In the genomic region with DNA sequence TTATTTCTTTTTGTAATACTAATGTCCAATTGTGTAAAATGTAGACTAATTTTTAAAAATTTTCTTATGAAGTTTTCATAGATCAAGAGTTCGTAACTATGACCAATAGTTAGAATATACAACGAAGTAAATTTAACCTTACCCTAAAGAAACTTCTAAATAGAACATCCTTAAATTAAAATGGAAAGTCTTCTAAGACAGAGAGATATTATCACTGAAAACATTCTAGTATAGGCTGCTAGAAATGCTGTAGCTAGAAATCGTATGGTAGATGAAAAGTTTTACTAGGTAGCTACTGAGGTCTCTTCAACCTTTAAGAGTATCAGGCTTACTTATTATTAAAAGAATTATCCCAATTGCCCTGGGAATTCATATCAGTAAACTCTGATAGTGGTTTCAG, we compare ENCODE assay signal across 38 cellular contexts. TPM values are rescaled to one million over a fixed set of nuclear protein-coding genes. Genes with fewer than 3 reads are reported as not detected.
"Had no signal": no experiment of that assay in that cellular context is flagged by ENCODE, and none has a peak within 500 bp of the region (broad histone marks: within the 10 kb centered on the region; RNA-seq: fewer than 3 reads in every experiment).

No MANE protein-coding gene starts in this region.

- H3K4me3 Mint-ChIP-seq: activated CD4-positive, alpha-beta memory T cell treated with anti-CD3 and anti-CD28 coated beads, Interleukin-2, amount 10 ng/mL, durations not matched to agents 7 days and 5 days; activated CD4-positive, alpha-beta T cell treated with anti-CD3 and anti-CD28 coated beads, Interleukin-2, amount 10 ng/mL, durations not matched to agents 7 days and 5 days; activated naive CD4-positive, alpha-beta T cell treated with anti-CD3 and anti-CD28 coated beads for 36 hours; activated naive CD4-positive, alpha-beta T cell treated with anti-CD3 and anti-CD28 coated beads, Interleukin-2, amount 50 U/mL, for 24 hours; activated naive CD8-positive, alpha-beta T cell treated with anti-CD3 and anti-CD28 coated beads for 36 hours; activated naive CD8-positive, alpha-beta T cell treated with anti-CD3 and anti-CD28 coated beads, Interleukin-2, amount 50 U/mL, for 24 hours; activated T-cell treated with anti-CD3 and anti-CD28 coated beads, Interleukin-2, amount 50 U/mL, for 4 hours; activated T-helper 1 cell treated with anti-CD3 and anti-CD28 coated beads, Interleukin-12 subunit alpha, Interleukin-12 subunit beta, Interleukin-2, Interleukin-4 antibody, amounts not matched to agents 30 ng/mL and 10 ng/mL and 1 ng/mL, durations not matched to agents 14 hours and 24 hours and 36 hours; dendritic cell treated with granulocyte-macrophage colony-stimulating factor and Interleukin-4, amounts not matched to agents 40 ng/mL and 50 ng/mL, for 4 days; endodermal cell; T-helper 17 cell; T-helper 2 cell treated with Interferon-gamma antibody and Interleukin-4, amounts not matched to agents 5 μg/mL and 100 μg/mL, for 36 hours had no signal

- H3K27ac Mint-ChIP-seq: activated CD4-positive, alpha-beta memory T cell treated with anti-CD3 and anti-CD28 coated beads, Interleukin-2, amount 10 ng/mL, durations not matched to agents 7 days and 5 days; activated CD4-positive, alpha-beta T cell treated with anti-CD3 and anti-CD28 coated beads, Interleukin-2, amount 10 ng/mL, durations not matched to agents 7 days and 5 days; activated naive CD4-positive, alpha-beta T cell treated with anti-CD3 and anti-CD28 coated beads for 36 hours; activated naive CD4-positive, alpha-beta T cell treated with anti-CD3 and anti-CD28 coated beads, Interleukin-2, amount 50 U/mL, for 24 hours; activated naive CD8-positive, alpha-beta T cell treated with anti-CD3 and anti-CD28 coated beads for 36 hours; activated naive CD8-positive, alpha-beta T cell treated with anti-CD3 and anti-CD28 coated beads, Interleukin-2, amount 50 U/mL, for 24 hours; activated T-helper 1 cell treated with anti-CD3 and anti-CD28 coated beads, Interleukin-12 subunit alpha, Interleukin-12 subunit beta, Interleukin-2, Interleukin-4 antibody, amounts not matched to agents 30 ng/mL and 10 ng/mL and 1 ng/mL, durations not matched to agents 14 hours and 24 hours and 36 hours; activated T-helper 2 cell treated with anti-CD3 and anti-CD28 coated beads, Interferon-gamma antibody, Interleukin-2, Interleukin-4, amounts not matched to agents 10 μg/mL and 5 μg/mL and 100 μg/mL, durations not matched to agents 14 hours and 24 hours and 36 hours; dendritic cell treated with granulocyte-macrophage colony-stimulating factor and Interleukin-4, amounts not matched to agents 40 ng/mL and 50 ng/mL, for 4 days; endodermal cell; T-helper 17 cell; T-helper 2 cell treated with Interferon-gamma antibody and Interleukin-4, amounts not matched to agents 5 μg/mL and 100 μg/mL, for 36 hours had no signal

- ATAC-seq: activated naive CD8-positive, alpha-beta T cell treated with anti-CD3 and anti-CD28 coated beads, Interleukin-2, amount 50 U/mL, for 24 hours; activated T-cell treated with anti-CD3 and anti-CD28 coated beads, Interleukin-2, amount 50 U/mL, for 4 hours; body of pancreas; gastroesophageal sphincter; heart right ventricle; T-helper 17 cell had no signal

- H3K36me3 ChIP-seq: adrenal gland, esophagus muscularis mucosa, gastroesophageal sphincter, heart right ventricle, WERI-Rb-1 had no signal

- H3K9me3 ChIP-seq: adrenal gland, body of pancreas, esophagus muscularis mucosa, gastroesophageal sphincter, heart right ventricle had no signal

- H3K4me1 ChIP-seq: adrenal gland, body of pancreas, esophagus muscularis mucosa, gastroesophageal sphincter, heart right ventricle had no signal

- H3K27me3 Mint-ChIP-seq: activated naive CD8-positive, alpha-beta T cell treated with anti-CD3 and anti-CD28 coated beads, Interleukin-2, amount 50 U/mL, for 24 hours; dendritic cell treated with granulocyte-macrophage colony-stimulating factor and Interleukin-4, amounts not matched to agents 40 ng/mL and 50 ng/mL, for 4 days had no signal

- H3K4me3 ChIP-seq: adrenal gland, body of pancreas, coronary artery, dorsolateral prefrontal cortex, esophagus muscularis mucosa, gastroesophageal sphincter, heart right ventricle had no signal

- H3K9me3 Mint-ChIP-seq: activated CD4-positive, alpha-beta memory T cell treated with anti-CD3 and anti-CD28 coated beads, Interleukin-2, amount 10 ng/mL, durations not matched to agents 7 days and 5 days; activated CD4-positive, alpha-beta T cell treated with anti-CD3 and anti-CD28 coated beads, Interleukin-2, amount 10 ng/mL, durations not matched to agents 7 days and 5 days; activated naive CD4-positive, alpha-beta T cell treated with anti-CD3 and anti-CD28 coated beads for 36 hours; activated naive CD4-positive, alpha-beta T cell treated with anti-CD3 and anti-CD28 coated beads, Interleukin-2, amount 50 U/mL, for 24 hours; activated naive CD8-positive, alpha-beta T cell treated with anti-CD3 and anti-CD28 coated beads for 36 hours; activated naive CD8-positive, alpha-beta T cell treated with anti-CD3 and anti-CD28 coated beads, Interleukin-2, amount 50 U/mL, for 24 hours; activated T-cell treated with anti-CD3 and anti-CD28 coated beads, Interleukin-2, amount 50 U/mL, for 4 hours; activated T-helper 1 cell treated with anti-CD3 and anti-CD28 coated beads, Interleukin-12 subunit alpha, Interleukin-12 subunit beta, Interleukin-2, Interleukin-4 antibody, amounts not matched to agents 30 ng/mL and 10 ng/mL and 1 ng/mL, durations not matched to agents 14 hours and 24 hours and 36 hours; activated T-helper 2 cell treated with anti-CD3 and anti-CD28 coated beads, Interferon-gamma antibody, Interleukin-2, Interleukin-4, amounts not matched to agents 10 μg/mL and 5 μg/mL and 100 μg/mL, durations not matched to agents 14 hours and 24 hours and 36 hours; dendritic cell treated with granulocyte-macrophage colony-stimulating factor and Interleukin-4, amounts not matched to agents 40 ng/mL and 50 ng/mL, for 4 days; endodermal cell; T-helper 2 cell treated with Interferon-gamma antibody and Interleukin-4, amounts not matched to agents 5 μg/mL and 100 μg/mL, for 36 hours had no signal

- H3K4me1 Mint-ChIP-seq: activated CD4-positive, alpha-beta memory T cell treated with anti-CD3 and anti-CD28 coated beads, Interleukin-2, amount 10 ng/mL, durations not matched to agents 7 days and 5 days had no signal

- H3K36me3 Mint-ChIP-seq: activated naive CD4-positive, alpha-beta T cell treated with anti-CD3 and anti-CD28 coated beads, Interleukin-2, amount 50 U/mL, for 24 hours; activated naive CD8-positive, alpha-beta T cell treated with anti-CD3 and anti-CD28 coated beads for 36 hours had no signal

- DNase-seq: activated CD4-positive, alpha-beta memory T cell treated with anti-CD3 and anti-CD28 coated beads, Interleukin-2, amount 10 ng/mL, durations not matched to agents 7 days and 5 days; activated CD4-positive, alpha-beta T cell treated with anti-CD3 and anti-CD28 coated beads for 4 hours; activated CD4-positive, alpha-beta T cell treated with anti-CD3 and anti-CD28 coated beads, Interleukin-2, amount 10 ng/mL, durations not matched to agents 7 days and 5 days; activated CD4-positive, alpha-beta T cell treated with anti-CD3 and anti-CD28 coated beads, Interleukin-2, amount 50 U/mL, for 4 hours; activated CD4-positive, CD25-positive, alpha-beta regulatory T cell; activated CD4-positive, CD25-positive, alpha-beta regulatory T cell treated with anti-CD3 and anti-CD28 coated beads, Interleukin-2, amount 50 U/mL, for 72 hours; activated CD8-positive, alpha-beta memory T cell treated with anti-CD3 and anti-CD28 coated beads for 24 hours; activated effector memory CD4-positive, alpha-beta T cell treated with anti-CD3 and anti-CD28 coated beads, Interleukin-2, amount 50 U/mL, for 16 hours; activated naive CD4-positive, alpha-beta T cell treated with anti-CD3 and anti-CD28 coated beads for 36 hours; activated naive CD8-positive, alpha-beta T cell treated with anti-CD3 and anti-CD28 coated beads for 36 hours; activated naive CD8-positive, alpha-beta T cell treated with anti-CD3 and anti-CD28 coated beads, Interleukin-2, amount 50 U/mL, for 24 hours; activated T-cell treated with anti-CD3 and anti-CD28 coated beads, Interleukin-2, amount 50 U/mL, for 4 hours; adrenal gland; amygdala; aorta; body of pancreas; caudate nucleus; dorsolateral prefrontal cortex; effector memory CD4-positive, alpha-beta T cell; endodermal cell; erythroblast; foreskin melanocyte; heart right ventricle; T-helper 1 cell; T-helper 17 cell; T1000; WERI-Rb-1 had no signal

- H3K27ac ChIP-seq: adrenal gland, body of pancreas, coronary artery, dorsolateral prefrontal cortex, esophagus muscularis mucosa, gastroesophageal sphincter, heart right ventricle, WERI-Rb-1 had no signal

- H3K27me3 ChIP-seq: adrenal gland, body of pancreas, esophagus muscularis mucosa, gastroesophageal sphincter had no signal

RNA-seq across cellular contexts. Expression of a gene that starts 0.9 kb away (rescaled TPM):
- total RNA-seq: activated CD4-positive, alpha-beta memory T cell treated with anti-CD3 and anti-CD28 coated beads, Interleukin-2, amount 10 ng/mL, durations not matched to agents 7 days and 5 days; activated CD4-positive, alpha-beta T cell treated with anti-CD3 and anti-CD28 coated beads, Interleukin-2, amount 10 ng/mL, durations not matched to agents 7 days and 5 days; activated naive CD4-positive, alpha-beta T cell treated with anti-CD3 and anti-CD28 coated beads for 36 hours; activated naive CD8-positive, alpha-beta T cell treated with anti-CD3 and anti-CD28 coated beads for 36 hours; activated T-cell treated with anti-CD3 and anti-CD28 coated beads, Interleukin-2, amount 50 U/mL, for 4 hours; activated T-helper 1 cell treated with anti-CD3 and anti-CD28 coated beads, Interleukin-12 subunit alpha, Interleukin-12 subunit beta, Interleukin-2, Interleukin-4 antibody, amounts not matched to agents 30 ng/mL and 10 ng/mL and 1 ng/mL, durations not matched to agents 14 hours and 24 hours and 36 hours; activated T-helper 2 cell treated with anti-CD3 and anti-CD28 coated beads, Interferon-gamma antibody, Interleukin-2, Interleukin-4, amounts not matched to agents 10 μg/mL and 5 μg/mL and 100 μg/mL, durations not matched to agents 14 hours and 24 hours and 36 hours; adrenal gland; aorta; body of pancreas; esophagus muscularis mucosa; fibroblast of lung; fibroblast of villous mesenchyme; gastroesophageal sphincter; glomerular endothelial cell; heart right ventricle; T-helper 17 cell had no signal

RNA-seq across cellular contexts. Expression of a gene that starts 40.0 kb away (rescaled TPM):
- total RNA-seq: activated naive CD4-positive, alpha-beta T cell treated with anti-CD3 and anti-CD28 coated beads for 36 hours; activated T-cell treated with anti-CD3 and anti-CD28 coated beads, Interleukin-2, amount 50 U/mL, for 4 hours; activated T-helper 1 cell treated with anti-CD3 and anti-CD28 coated beads, Interleukin-12 subunit alpha, Interleukin-12 subunit beta, Interleukin-2, Interleukin-4 antibody, amounts not matched to agents 30 ng/mL and 10 ng/mL and 1 ng/mL, durations not matched to agents 14 hours and 24 hours and 36 hours; endodermal cell; fibroblast of lung; fibroblast of villous mesenchyme; glomerular endothelial cell had no signal

RNA-seq across cellular contexts. Expression of a gene that starts 50.0 kb away (rescaled TPM):
- total RNA-seq: activated CD4-positive, alpha-beta memory T cell treated with anti-CD3 and anti-CD28 coated beads, Interleukin-2, amount 10 ng/mL, durations not matched to agents 7 days and 5 days; activated naive CD4-positive, alpha-beta T cell treated with anti-CD3 and anti-CD28 coated beads for 36 hours; activated naive CD8-positive, alpha-beta T cell treated with anti-CD3 and anti-CD28 coated beads for 36 hours; activated T-cell treated with anti-CD3 and anti-CD28 coated beads, Interleukin-2, amount 50 U/mL, for 4 hours; activated T-helper 1 cell treated with anti-CD3 and anti-CD28 coated beads, Interleukin-12 subunit alpha, Interleukin-12 subunit beta, Interleukin-2, Interleukin-4 antibody, amounts not matched to agents 30 ng/mL and 10 ng/mL and 1 ng/mL, durations not matched to agents 14 hours and 24 hours and 36 hours; activated T-helper 2 cell treated with anti-CD3 and anti-CD28 coated beads, Interferon-gamma antibody, Interleukin-2, Interleukin-4, amounts not matched to agents 10 μg/mL and 5 μg/mL and 100 μg/mL, durations not matched to agents 14 hours and 24 hours and 36 hours; adrenal gland; aorta; body of pancreas; dorsolateral prefrontal cortex; endodermal cell; esophagus muscularis mucosa; fibroblast of lung; fibroblast of villous mesenchyme; gastroesophageal sphincter; glomerular endothelial cell; heart right ventricle; T-helper 17 cell had no signal
